8 cellular contexts compared by ENCODE assay signal in genomic region chr10:101031128-101031795, GRCh38. TPM values are rescaled to one million over a fixed set of nuclear protein-coding genes. Genes with fewer than 3 reads are reported as not detected.
DNase-seq lines count a peak whose midpoint lies in the region; ATAC-seq and TF ChIP-seq lines count a peak whose summit lies in the region.

PDZD7 (minus strand) TSS chr10:101031129; CDS start chr10:101030219, 910 bp downstream.
SFXN3 (plus strand) TSS chr10:101031234; CDS start chr10:101034695, 3,461 bp downstream.

- TF ChIP-seq CTCF in DND-41 (IDR thresholded peaks at IDR 0.05; ENCODE audit: borderline replicate concordance, extremely low read depth, low read length, poor library complexity, severe bottlenecking) (no peak), fibroblast of villous mesenchyme (IDR thresholded peaks at IDR 0.05; ENCODE audit: insufficient read depth, low read depth, low read length) (no peak), neural crest cell (conservative IDR thresholded peaks at IDR 0.05) (no peak), stomach (IDR thresholded peaks at IDR 0.05) (no peak)

- peaks cover 16% of the 10 kb centered on the region for H4K20me1 ChIP-seq in DND-41 (ENCODE audit: insufficient read depth, low read length)

- TF ChIP-seq POLR2A in stomach (IDR thresholded peaks at IDR 0.05), result peak in 1 of 4 donors; percentile 29

- no peak for TF ChIP-seq EP300 in stomach (IDR thresholded peaks at IDR 0.05)

- WGBS in stomach, 5 donors, result 0 to 1% (median 0%) methylated on average over 30 to 38 of the region's 38 CpGs

- DNase-seq in DND-41 (peak; percentile 92), H4 (ENCODE audit: low spot score) (peak; percentile 77), LoVo (ENCODE audit: low spot score) (peak; percentile 97), SHP77 (lab: John Stamatoyannopoulos, UW) (peak; percentile 78 to 83), activated gamma-delta T cell treated with Interleukin-2 at 50 U/mL for 16 hours (peak; percentile 98), fibroblast of villous mesenchyme (ENCODE audit: low read depth) (peak; percentile 96), neural crest cell (ENCODE audit: low read depth, low spot score) (peak; percentile 84), stomach (peak; percentile 98)

- no peaks in the 10 kb centered on the region for H3K9me3 Mint-ChIP-seq in neural crest cell

- peak within 1 kb of the TSS; percentile 78 for H2AFZ ChIP-seq in DND-41 (ENCODE audit: low read depth, low read length)

- intact Hi-C loops in stomach (cut with DNase I; ENCODE audit: low total_unique reads), result no loop called here

- H3K36me3 Mint-ChIP-seq in neural crest cell (ENCODE audit: low read depth), result no peaks in the 10 kb centered on the region

- H3K36me3 ChIP-seq in DND-41 (ENCODE audit: insufficient read depth, low read length) (no peaks in the 10 kb centered on the region), stomach (peaks cover 13 to 19% (median 17%) of the 10 kb centered on the region in 4 donors)

- peaks cover 32% of the 10 kb centered on the region for H3K4me1 ChIP-seq in DND-41 (ENCODE audit: insufficient read depth, low read length)
- peaks cover 19 to 40% (median 31%) of the 10 kb centered on the region in 4 donors for H3K4me1 ChIP-seq in stomach

- H3K27me3 Mint-ChIP-seq in neural crest cell (ENCODE audit: low read depth), result peaks cover 83% of the 10 kb centered on the region

- peaks cover 21% of the 10 kb centered on the region for H3K4me1 Mint-ChIP-seq in neural crest cell

- peak within 1 kb of the TSS; percentile 93 for H3K4me2 ChIP-seq in DND-41 (ENCODE audit: insufficient read depth, low read length)

- peaks cover 14% of the 10 kb centered on the region for H3K27me3 ChIP-seq in DND-41 (ENCODE audit: insufficient read depth, low read length, poor library complexity)
- H3K27me3 ChIP-seq in stomach, result peaks cover 0 to 18% (median 2%) of the 10 kb centered on the region in 3 donors

- H3K4me3 ChIP-seq in DND-41 (ENCODE audit: low read depth in 1 of 2, low read length in 2 of 2) (peak within 1 kb of the TSS; percentile 19 to 68; a peak in 3 of 4 replicates), fibroblast of villous mesenchyme (ENCODE audit: low read depth, low read length) (peak within 1 kb of the TSS; percentile 94), stomach (peak within 1 kb of the TSS; percentile 63 to 79 (median 66))

- peak within 1 kb of the TSS; percentile 78 for H3K4me3 Mint-ChIP-seq in neural crest cell

- H3K27ac Mint-ChIP-seq in neural crest cell (ENCODE audit: unreplicated experiment), result no peak within 1 kb of the TSS

- H3K79me2 ChIP-seq in DND-41 (ENCODE audit: insufficient read depth, low read length), result no peaks in the 10 kb centered on the region

- peak; percentile 95 for ATAC-seq in DND-41 (ENCODE audit: insufficient read depth, low read depth)

- H3K9ac ChIP-seq in DND-41 (ENCODE audit: low read depth, low read length), result peak within 1 kb of the TSS; percentile 50

- H3K9me3 ChIP-seq in DND-41 (ENCODE audit: insufficient read depth, low read length, severe bottlenecking) (no peaks in the 10 kb centered on the region), stomach (no peaks in the 10 kb centered on the region)

- H3K27ac ChIP-seq in DND-41 (ENCODE audit: low read length) (peak within 1 kb of the TSS; percentile 20; the same call in 1 of the 2 replicates), stomach (peak within 1 kb of the TSS; percentile 74 to 98 (median 93))

RNA-seq across cellular contexts. Expression of gene PDZD7, which starts in this region (rescaled TPM):
- total RNA-seq in H4 (2014; rRNA removed; shearing (Covaris generic)), result 0.21 and 0.97 TPM in 2 replicates
- total RNA-seq in fibroblast of villous mesenchyme, result 1.7 and 1.9 TPM in 2 replicates
- 0.50 and 0.68 TPM in 2 replicates for total RNA-seq in neural crest cell
- 1 to 10 TPM in 1 of 5 donors, not detected in 4; 2.4 TPM for total RNA-seq in stomach
- under 1 TPM; 0.20 to 0.76 (median 0.75) TPM for polyA plus RNA-seq in stomach

RNA-seq across cellular contexts. Expression of gene SFXN3, which starts in this region (rescaled TPM):
- 35.7 and 35.8 TPM in 2 replicates for total RNA-seq in H4 (2014; rRNA removed; shearing (Covaris generic))
- total RNA-seq in fibroblast of villous mesenchyme (81.6 and 97.0 TPM in 2 replicates), neural crest cell (1.9 and 2.1 TPM in 2 replicates), stomach (10 to 100 TPM in 4 of 5 donors, 1 to 10 TPM in 1; 9.9 to 60.4 (median 37.9) TPM)
- 10 to 100 TPM; 11.1 to 20.7 (median 20.5) TPM for polyA plus RNA-seq in stomach

Comparison
In these comparisons a context has a peak if more than half of its experiments do, and no peak if none do; other contexts are left out.
1. Peak in every context shown above with its lines: DNase-seq, ATAC-seq, H3K4me3 ChIP-seq and H3K27ac ChIP-seq.
2. H3K4me3 ChIP-seq: peak in every context shown above with its lines; median percentile 94 in fibroblast of villous mesenchyme; 66 in stomach; 44 in DND-41.